30 cellular contexts compared by ENCODE assay signal in genomic region chr1:17222557-17222956, GRCh38. TPM values are rescaled to one million over a fixed set of nuclear protein-coding genes. Genes with fewer than 3 reads are reported as not detected.
DNase-seq lines count a peak whose midpoint lies in the region; ATAC-seq, FAIRE-seq and TF ChIP-seq lines count a peak whose summit lies in the region.
"Had no signal": no experiment of that assay in that cellular context is flagged by ENCODE, and none has a peak within 500 bp of the region (broad histone marks: within the 10 kb centered on the region; RNA-seq: fewer than 3 reads in every experiment).

No MANE protein-coding gene starts in this region.

- H3K23me2 ChIP-seq in H1 (ENCODE audit: low read depth, low read length) = no peaks in the 10 kb centered on the region

- H3K36me3 ChIP-seq in HEK293 (ENCODE audit: control insufficient read depth in 2 of 2, insufficient read depth in 1 of 2, low read length in 2 of 2) = no peaks in the 10 kb centered on the region
- no peaks in the 10 kb centered on the region for H3K36me3 ChIP-seq in Panc1 (ENCODE audit: control insufficient read depth, insufficient read depth, low read length)
- no peaks in the 10 kb centered on the region for H3K36me3 ChIP-seq in H1 (ENCODE audit: control insufficient read depth in 2 of 4, insufficient read depth in 4 of 4, low read length in 3 of 4)
- no peaks in the 10 kb centered on the region for H3K36me3 ChIP-seq in osteoblast (ENCODE audit: insufficient read depth, low read length)
- H3K36me3 ChIP-seq in esophagus squamous epithelium = peaks cover 0 to 17% (median 0%) of the 10 kb centered on the region in 3 donors
- H3K36me3 ChIP-seq in small intestine (ENCODE audit: control insufficient read depth in 2 of 2, insufficient read depth in 2 of 2, low read length in 2 of 2) = no peaks in the 10 kb centered on the region
- H3K36me3 ChIP-seq: BE2C, BLaER1 had no signal

- H3K27me3 ChIP-seq in Panc1 (ENCODE audit: control insufficient read depth, insufficient read depth, low read length) = no peaks in the 10 kb centered on the region
- no peaks in the 10 kb centered on the region; a peak in 1 of 7 replicates for H3K27me3 ChIP-seq in H1 (replicated peaks in 1 of 4; ENCODE audit: control insufficient read depth in 3 of 4, extremely low read depth in 1 of 4, insufficient read depth in 3 of 4, low read length in 3 of 4)
- peaks cover 4% of the 10 kb centered on the region for H3K27me3 ChIP-seq in osteoblast (ENCODE audit: insufficient read depth, low read length)
- peaks cover 0 to 53% (median 0%) of the 10 kb centered on the region in 4 donors for H3K27me3 ChIP-seq in esophagus squamous epithelium
- peaks cover 0 to 2% of the 10 kb centered on the region in 2 donors for H3K27me3 ChIP-seq in small intestine (ENCODE audit: control insufficient read depth in 2 of 2, insufficient read depth in 2 of 2, low read length in 2 of 2)
- H3K27me3 ChIP-seq: BE2C, BLaER1 had no signal

- H4K8ac ChIP-seq in H1 (ENCODE audit: extremely low read depth, insufficient read depth, low read length) = no peak overlapping the region

- intact Hi-C loops in Panc1 (cut with micrococcal nuclease; ENCODE audit: unreplicated experiment) (no loop called here), esophagus squamous epithelium (cut with DNase I) (no loop called here)

- BruUV-seq in Panc1 (replicated peaks; lab: Mats Ljungman, UMichigan) = no TSS peak

- H4K91ac ChIP-seq in H1 (replicated peaks; ENCODE audit: insufficient read length, low read length) = no peak overlapping the region

- no peak overlapping the region for H2BK20ac ChIP-seq in H1 (ENCODE audit: low read length)

- ATAC-seq in Panc1 = no peak
- ATAC-seq: GM12878 had no signal

- H4K5ac ChIP-seq in H1 (ENCODE audit: insufficient read length, low read depth, low read length) = no peak overlapping the region

- H3K4ac ChIP-seq in H1 (replicated peaks; ENCODE audit: insufficient read length, low read depth, low read length) = peak overlapping the region; percentile 85

- H3K4me2 ChIP-seq in H1 (ENCODE audit: insufficient read depth in 1 of 2, low read depth in 2 of 2, low read length in 2 of 2) = no peak overlapping the region
- H3K4me2 ChIP-seq in osteoblast (ENCODE audit: insufficient read depth, low read length) = no peak overlapping the region
- H3K4me2 ChIP-seq: BLaER1 had no signal

- in situ Hi-C loops in Panc1 (cut with HindIII; ENCODE audit: low pct_unique_long_range_greater_than_20kb, low sequenced_read_pairs) = no loop called here

- H2BK120ac ChIP-seq in H1 (replicated peaks; ENCODE audit: low read depth, low read length) = no peak overlapping the region

- no peak for TF ChIP-seq RAD21 in H1 (IDR thresholded peaks at IDR 0.05 in 1 of 2, conservative IDR thresholded peaks at IDR 0.05 in 1 of 2; ENCODE audit: low read depth in 2 of 2, low read length in 2 of 2)

- no peaks in the 10 kb centered on the region for H3K9me3 ChIP-seq in HEK293 (ENCODE audit: control insufficient read depth, insufficient read depth, low read depth, low read length)
- no peaks in the 10 kb centered on the region for H3K9me3 ChIP-seq in Panc1 (ENCODE audit: control insufficient read depth, insufficient read depth, low read depth, low read length)
- no peaks in the 10 kb centered on the region for H3K9me3 ChIP-seq in H1 (ENCODE audit: insufficient read depth in 2 of 2, low read depth in 1 of 2, low read length in 1 of 2)
- H3K9me3 ChIP-seq in osteoblast (ENCODE audit: low read depth, low read length) = no peaks in the 10 kb centered on the region
- H3K9me3 ChIP-seq in esophagus squamous epithelium = no peaks in the 10 kb centered on the region
- no peaks in the 10 kb centered on the region for H3K9me3 ChIP-seq in small intestine (ENCODE audit: control insufficient read depth, low read depth)
- H3K9me3 ChIP-seq: BE2C, BLaER1 had no signal

- H3K14ac ChIP-seq in H1 (ENCODE audit: insufficient read length) = no peak overlapping the region

- FAIRE-seq in H1 (lab: Jason Lieb, UNC) (no peak), small intestine (lab: Jason Lieb, UNC) (no peak)
- FAIRE-seq: A204.1, GM12878, GM12892, GM18507 had no signal

- H2AFZ ChIP-seq in H1 (ENCODE audit: low read length) (no peak overlapping the region), osteoblast (ENCODE audit: low read length) (no peak overlapping the region)

- H2BK12ac ChIP-seq in H1 (ENCODE audit: low read depth, low read length) = no peak overlapping the region

- TF ChIP-seq POLR2A in H1 (IDR thresholded peaks at IDR 0.05; ENCODE audit: control extremely low read depth in 1 of 2, low read depth in 2 of 2, low read length in 2 of 2) (no peak), esophagus squamous epithelium (IDR thresholded peaks at IDR 0.05) (no peak)

- no peak overlapping the region for H3K23ac ChIP-seq in H1 (ENCODE audit: insufficient read length)

- no peak for TF ChIP-seq EP300 in H1 (IDR thresholded peaks at IDR 0.05; ENCODE audit: borderline replicate concordance in 1 of 2, low read depth in 2 of 2, low read length in 2 of 2)

- no peak overlapping the region for H3K18ac ChIP-seq in H1 (ENCODE audit: extremely low read depth, low read length)

- no peaks in the 10 kb centered on the region for H3K79me1 ChIP-seq in H1 (ENCODE audit: low read depth, low read length)

- H3K27ac ChIP-seq in HEK293 (ENCODE audit: extremely low read depth, low read depth, low read length) (no peak overlapping the region), Panc1 (ENCODE audit: low read length) (0 out of 2 replicates have a peak overlapping the region, but pooled peaks have one; percentile 82), H1 (ENCODE audit: low read depth, low read length) (no peak overlapping the region), osteoblast (ENCODE audit: low read depth, low read length) (no peak overlapping the region), esophagus squamous epithelium (no peak overlapping the region), small intestine (ENCODE audit: low read depth in 1 of 2, low read length in 1 of 2) (no peak overlapping the region)
- H3K27ac ChIP-seq: BLaER1 had no signal

- no peak overlapping the region for H3K56ac ChIP-seq in H1 (replicated peaks; ENCODE audit: insufficient read length, low read depth, low read length)

- H3K4me1 ChIP-seq in HEK293 (ENCODE audit: control insufficient read depth, insufficient read depth, low read length) (no peaks in the 10 kb centered on the region), Panc1 (ENCODE audit: control insufficient read depth, insufficient read depth, low read length) (peaks cover 15% of the 10 kb centered on the region), H1 (replicated peaks in 1 of 4; ENCODE audit: control insufficient read depth in 3 of 4, insufficient read depth in 4 of 4, low read length in 3 of 4) (no peaks in the 10 kb centered on the region; a peak in 1 of 7 replicates), osteoblast (ENCODE audit: insufficient read depth, low read length) (peaks cover 7% of the 10 kb centered on the region), esophagus squamous epithelium (peaks cover 0 to 38% (median 3%) of the 10 kb centered on the region in 3 donors), small intestine (ENCODE audit: control insufficient read depth in 2 of 2, insufficient read depth in 1 of 2, low read depth in 1 of 2, low read length in 1 of 2) (no peaks in the 10 kb centered on the region)
- H3K4me1 ChIP-seq: BE2C, BLaER1 had no signal

- H2BK15ac ChIP-seq in H1 (ENCODE audit: low read length) = no peak overlapping the region; the same call in 1 of the 2 replicates

- no peak overlapping the region for H3K9ac ChIP-seq in H1 (replicated peaks in 1 of 4; ENCODE audit: extremely low read depth in 1 of 4, low read depth in 3 of 4, low read length in 3 of 4)
- H3K9ac ChIP-seq: BLaER1 had no signal

- TF ChIP-seq CTCF in HEK293 (tag by site-specific recombination; IDR thresholded peaks at IDR 0.05) = no peak
- no peak for TF ChIP-seq CTCF in Panc1 (IDR thresholded peaks at IDR 0.05)
- TF ChIP-seq CTCF in H1 (IDR thresholded peaks at IDR 0.05; ENCODE audit: control extremely low read depth in 1 of 3, insufficient read depth in 1 of 3, low read depth in 1 of 3, low read length in 3 of 3) = no peak
- no peak for TF ChIP-seq CTCF in osteoblast (IDR thresholded peaks at IDR 0.05; ENCODE audit: extremely low read depth, low read depth, low read length)
- TF ChIP-seq CTCF in esophagus squamous epithelium (IDR thresholded peaks at IDR 0.05) = no peak

- WGBS in H1 (ENCODE audit: extremely low coverage in 1 of 2, insufficient coverage in 1 of 2, insufficient read length in 1 of 2, insufficient replicate concordance in 2 of 2, low coverage in 1 of 2, low lambda C conversion rate in 2 of 2, missing lambda C conversion rate in 1 of 2), 2 experiments = 76% methylated on average over 14 of the region's 14 CpGs; no CpG with 5 or more reads in 1 of the 2 experiments
- 87 to 88% methylated on average over 10 to 14 of the region's 14 CpGs for WGBS in esophagus squamous epithelium, 2 donors
- WGBS in small intestine, 3 donors = 81 to 84% (median 84%) methylated on average over 14 of the region's 14 CpGs

- no peak overlapping the region for H2BK5ac ChIP-seq in H1 (ENCODE audit: low read depth, low read length)

- POLR2A ChIA-PET in HEK293 (lab: Yijun Ruan, JAX) (interaction anchor here (0.6 kb wide), 1 partner anchor 20 kb away, joined by 6 read pairs; no protein-coding TSS in a partner anchor), Panc1 (lab: Charles Lee) (no interaction called here), H1 (lab: Charles Lee; ENCODE audit: partially characterized antibody) (interaction anchor here (1.0 to 1.1 kb wide), 2 partner anchors 14 to 85 kb away, joined by 3 read pairs; no protein-coding TSS in a partner anchor)

- H4K20me1 ChIP-seq in H1 (replicated peaks in 1 of 2; ENCODE audit: control insufficient read depth in 1 of 2, insufficient read depth in 2 of 2, low read length in 2 of 2) (no peaks in the 10 kb centered on the region), osteoblast (ENCODE audit: insufficient read depth, low read length) (no peaks in the 10 kb centered on the region)
- H4K20me1 ChIP-seq: BLaER1 had no signal

- H3K79me2 ChIP-seq in H1 (ENCODE audit: control insufficient read depth in 1 of 2, insufficient read depth in 2 of 2, low read length in 2 of 2) (no peaks in the 10 kb centered on the region), osteoblast (ENCODE audit: insufficient read depth, low read length) (no peaks in the 10 kb centered on the region)

- H3K4me3 ChIP-seq in HEK293 (ENCODE audit: low read depth, low read length) (no peak overlapping the region), Panc1 (ENCODE audit: low read depth in 2 of 2, low read length in 2 of 2) (no peak overlapping the region), H1 (ENCODE audit: extremely low read depth in 1 of 4, insufficient read depth in 2 of 4, low read depth in 3 of 4, low read length in 4 of 4) (no peak overlapping the region), osteoblast (ENCODE audit: insufficient read depth, low read length) (no peak overlapping the region), esophagus squamous epithelium (no peak overlapping the region), small intestine (ENCODE audit: low read depth in 1 of 2, low read length in 2 of 2) (no peak overlapping the region)
- H3K4me3 ChIP-seq: BLaER1, GM12878 had no signal

- CTCF ChIA-PET in HEK293 (lab: Yijun Ruan, JAX) (interaction anchor here (1.2 kb wide), 2 partner anchors 10 to 15 kb away, joined by 3 to 6 read pairs; no protein-coding TSS in a partner anchor), Panc1 (lab: Charles Lee) (no interaction called here), H1 (lab: Charles Lee; ENCODE audit: partially characterized antibody) (interaction anchor here (0.9 to 3.4 kb wide), 7 partner anchors 10 to 162 kb away, joined by 3 to 20 read pairs (median 9); no protein-coding TSS in a partner anchor)

- H2AK5ac ChIP-seq in H1 (ENCODE audit: low read depth, low read length) = no peak overlapping the region

- DNase-seq in Panc1 (ENCODE audit: low read depth, low spot score) = no peak
- DNase-seq in H1 (ENCODE audit: low read depth in 1 of 2, low spot score in 2 of 2) = no peak
- peak; percentile 80 for DNase-seq in osteoblast (ENCODE audit: insufficient read length, low spot score, missing footprints)
- no peak for DNase-seq in activated naive CD4-positive, alpha-beta T cell treated with Interleukin-2 at 50 U/mL for 16 hours
- no peak for DNase-seq in esophagus squamous epithelium (lab: John Stamatoyannopoulos, UW)
- DNase-seq in small intestine = no peak
- DNase-seq: 8988T; ACHN; BE2C; C1 segment of cervical spinal cord; CD4-positive, alpha-beta memory T cell; CD4-positive, CD25-positive, alpha-beta regulatory T cell; CD8-positive, alpha-beta memory T cell; COR-L47; DMS 273 treated with DMSO at 0.1 percent for 48 hours; DMS153; DMS53; DMS79; DND-41; EL; GDM1 had no signal

RNA-seq across cellular contexts. Expression of gene PADI1, which starts 17.6 kb away (rescaled TPM):
- total RNA-seq in Panc1 (2021; ENCODE audit: unreplicated experiment) (2.3 TPM), osteoblast (under 0.01 TPM in 2 replicates), esophagus squamous epithelium (100 to 1,000 TPM in 2 of 4 donors, 10 to 100 TPM in 2; 45.3 to 121 (median 75.1) TPM)
- polyA plus RNA-seq in Panc1 (2012; ENCODE audit: insufficient read length) = 2.6 TPM
- 0.30 and 0.33 TPM in 2 replicates for total RNA-seq in H1 (2021; fragmentation: NEBNext Ultra II Directional; extraction: Animal tissue kit (Norgen Biotek cat#: 25700))
- polyA plus RNA-seq in H1 (2011; rRNA removed) (0.20 and 0.38 TPM in 2 replicates), small intestine (under 1 TPM in 2 of 3 donors, not detected in 1; 0.10 to 0.27 TPM)
- 0.22 TPM for polyA plus RNA-seq in H1 (2011; cell fraction: cytosol; rRNA removed)
- 0.40 TPM for polyA plus RNA-seq in H1 (2011; cell fraction: nucleus; rRNA removed)
- polyA plus RNA-seq in H1 (2012, experiment 1 of 2) = 0.20 to 0.45 TPM (median 0.29 TPM) in 4 replicates
- polyA plus RNA-seq in H1 (2012, experiment 2 of 2) = 0.24 TPM
- polyA plus RNA-seq in H1 (2013, experiment 1 of 2) = 0.41 TPM
- polyA plus RNA-seq in H1 (2013, experiment 2 of 2) = 0.31 TPM
- 0.20 and 0.35 TPM in 2 replicates for polyA minus RNA-seq in H1 (2011; rRNA and poly(A)+ RNA removed)
- polyA minus RNA-seq in H1 (2011; cell fraction: cytosol; rRNA and poly(A)+ RNA removed) = not detected
- polyA minus RNA-seq in H1 (2011; cell fraction: nucleus; rRNA and poly(A)+ RNA removed) = not detected
- total RNA-seq: CD4-positive, alpha-beta memory T cell; CD4-positive, CD25-positive, alpha-beta regulatory T cell; CD8-positive, alpha-beta memory T cell; G401; GM12878 had no signal
- polyA plus RNA-seq: AG04450; CD14-positive monocyte; CD4-positive, alpha-beta memory T cell; CD4-positive, CD25-positive, alpha-beta regulatory T cell; CD8-positive, alpha-beta memory T cell had no signal

RNA-seq across cellular contexts. Expression of gene PADI3, which starts 26.3 kb away (rescaled TPM):
- total RNA-seq in Panc1 (2021; ENCODE audit: unreplicated experiment) (3.4 TPM), osteoblast (not detected in 2 replicates), esophagus squamous epithelium (1 to 10 TPM in 3 of 4 donors, under 1 TPM in 1; 0.64 to 9.9 (median 2.3) TPM)
- polyA plus RNA-seq in Panc1 (2012; ENCODE audit: insufficient read length) = 4.4 TPM
- 0.37 and 0.44 TPM in 2 replicates for total RNA-seq in H1 (2021; fragmentation: NEBNext Ultra II Directional; extraction: Animal tissue kit (Norgen Biotek cat#: 25700))
- polyA plus RNA-seq in H1 (2011; rRNA removed) (0.94 and 1.9 TPM in 2 replicates), small intestine (under 1 TPM in 1 of 3 donors, not detected in 2; 0.04 TPM)
- polyA plus RNA-seq in H1 (2011; cell fraction: cytosol; rRNA removed) = 1.6 TPM
- polyA plus RNA-seq in H1 (2011; cell fraction: nucleus; rRNA removed) = 3.4 TPM
- polyA plus RNA-seq in H1 (2012, experiment 1 of 2) = 0.35 to 0.85 TPM (median 0.64 TPM) in 4 replicates
- 0.33 TPM for polyA plus RNA-seq in H1 (2012, experiment 2 of 2)
- polyA plus RNA-seq in H1 (2013, experiment 1 of 2) = 0.59 TPM
- 0.35 TPM for polyA plus RNA-seq in H1 (2013, experiment 2 of 2)
- 1.3 and 1.7 TPM in 2 replicates for polyA minus RNA-seq in H1 (2011; rRNA and poly(A)+ RNA removed)
- polyA minus RNA-seq in H1 (2011; cell fraction: cytosol; rRNA and poly(A)+ RNA removed) = 0.81 TPM
- 1.6 TPM for polyA minus RNA-seq in H1 (2011; cell fraction: nucleus; rRNA and poly(A)+ RNA removed)
- total RNA-seq: CD4-positive, alpha-beta memory T cell; CD4-positive, CD25-positive, alpha-beta regulatory T cell; CD8-positive, alpha-beta memory T cell; GM12878 had no signal
- polyA plus RNA-seq: CD14-positive monocyte; CD4-positive, alpha-beta memory T cell; CD4-positive, CD25-positive, alpha-beta regulatory T cell; CD8-positive, alpha-beta memory T cell had no signal

Comparison
In these comparisons a context has a peak if more than half of its experiments do, and no peak if none do; other contexts are left out.
1. RNA of gene PADI1, which starts 17.6 kb away (total RNA-seq): 45.3 to 121 TPM in esophagus squamous epithelium; 2.3 TPM in Panc1 (single experiment), 0.30 to 0.33 TPM in H1 and under 0.01 TPM in osteoblast; every median in the first group is over 10 times any median in the second.